ENCODE assay signal across 15 cellular contexts in genomic region chr16:85018529-85019236, GRCh38.
"Had no signal": no experiment of that assay in that cellular context is flagged by ENCODE, and none has a peak within 500 bp of the region (broad histone marks: within the 10 kb centered on the region; RNA-seq: fewer than 3 reads in every experiment).

No MANE protein-coding gene starts in this region.

- H3K9ac ChIP-seq: neural progenitor cell, parathyroid adenoma had no signal

- H3K4me3 ChIP-seq: neural progenitor cell, right atrium auricular region had no signal

- H3K27ac ChIP-seq: brain microvascular endothelial cell, neural progenitor cell, parathyroid adenoma, right atrium auricular region had no signal

- ATAC-seq: activated CD4-positive, CD25-positive, alpha-beta regulatory T cell treated with anti-CD3 and anti-CD28 coated beads, Interleukin-2, amount 50 U/mL, for 24 hours; activated naive CD4-positive, alpha-beta T cell treated with anti-CD3 and anti-CD28 coated beads, Interleukin-2, amount 50 U/mL, for 72 hours; stimulated activated naive B cell treated with anti-CD40 and anti-IgM and Interleukin-4, amounts not matched to agents 10 μg/mL and 1 μg/mL and 100 μg/mL, for 72 hours had no signal

- H3K9me3 ChIP-seq: right atrium auricular region had no signal

- H3K36me3 Mint-ChIP-seq: activated naive CD4-positive, alpha-beta T cell treated with anti-CD3 and anti-CD28 coated beads, Interleukin-2, amount 50 U/mL, for 72 hours; neural progenitor cell; stimulated activated naive B cell treated with anti-CD40 and anti-IgM and Interleukin-4, amounts not matched to agents 10 μg/mL and 1 μg/mL and 100 μg/mL, for 72 hours; type B pancreatic cell had no signal

- H3K36me3 ChIP-seq: brain microvascular endothelial cell, neural progenitor cell, right atrium auricular region had no signal

- H3K27me3 ChIP-seq: brain microvascular endothelial cell, right atrium auricular region had no signal

- H3K27ac Mint-ChIP-seq: activated naive CD4-positive, alpha-beta T cell treated with anti-CD3 and anti-CD28 coated beads, Interleukin-2, amount 50 U/mL, for 72 hours; endodermal cell; neural progenitor cell; stimulated activated naive B cell treated with anti-CD40 and anti-IgM and Interleukin-4, amounts not matched to agents 10 μg/mL and 1 μg/mL and 100 μg/mL, for 72 hours; type B pancreatic cell had no signal

- H3K4me2 ChIP-seq: neural progenitor cell had no signal

- H3K79me2 ChIP-seq: parathyroid adenoma had no signal

- DNase-seq: activated effector memory CD4-positive, alpha-beta T cell treated with Interleukin-2 at 50 U/mL for 16 hours; activated T-cell treated with anti-CD3 and anti-CD28 coated beads, Interleukin-2, amount 50 U/mL, for 1 hour; amygdala; brain microvascular endothelial cell; endodermal cell; glutamatergic neuron; stimulated activated CD4-positive, alpha-beta T cell treated with anti-CD3 and anti-CD28 coated beads, Interleukin-1b, Interleukin-23, amount 100 ng/mL, for 48 hours; stimulated activated naive B cell treated with anti-CD40 and anti-IgM and Interleukin-4, amounts not matched to agents 10 μg/mL and 1 μg/mL and 100 μg/mL, for 72 hours; T-helper 2 cell had no signal

- H3K4me1 ChIP-seq: neural progenitor cell, right atrium auricular region had no signal

- H3K9me3 Mint-ChIP-seq: activated naive CD4-positive, alpha-beta T cell treated with anti-CD3 and anti-CD28 coated beads, Interleukin-2, amount 50 U/mL, for 72 hours; endodermal cell; neural progenitor cell; stimulated activated naive B cell treated with anti-CD40 and anti-IgM and Interleukin-4, amounts not matched to agents 10 μg/mL and 1 μg/mL and 100 μg/mL, for 72 hours; type B pancreatic cell had no signal

- H3K4me3 Mint-ChIP-seq: endodermal cell; neural progenitor cell; stimulated activated naive B cell treated with anti-CD40 and anti-IgM and Interleukin-4, amounts not matched to agents 10 μg/mL and 1 μg/mL and 100 μg/mL, for 72 hours; type B pancreatic cell had no signal

- H2AFZ ChIP-seq: neural progenitor cell, parathyroid adenoma had no signal

- H3K4me1 Mint-ChIP-seq: neural progenitor cell had no signal
